1 cellular context compared by ENCODE assay signal in the genomic region with DNA sequence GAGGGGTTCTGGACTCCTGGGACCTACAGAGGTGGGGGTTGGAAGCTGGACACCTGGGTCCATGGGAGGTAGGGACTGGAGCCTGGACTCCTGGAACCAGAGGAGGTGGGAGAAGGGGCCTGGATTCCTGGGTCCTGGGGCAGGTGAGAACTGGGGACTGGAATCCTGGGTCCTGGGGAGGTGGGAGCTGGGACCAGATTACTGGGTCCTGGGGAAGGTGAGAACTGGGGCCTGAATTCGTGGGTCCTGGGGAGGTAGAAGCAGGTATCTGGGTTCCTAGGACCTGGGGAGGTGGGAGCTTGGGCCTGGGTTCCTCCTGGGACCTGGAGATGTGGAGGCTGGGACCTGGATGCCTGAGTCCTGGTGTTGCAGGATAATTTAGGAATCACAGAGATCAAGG.
TF ChIP-seq lines count a peak whose summit lies in the region.

No MANE protein-coding gene starts in this region.

TF ChIP-seq in K562, 482 proteins besides CTCF, POLR2A, EP300 and RAD21:
- TF ChIP-seq, protein P1, sequence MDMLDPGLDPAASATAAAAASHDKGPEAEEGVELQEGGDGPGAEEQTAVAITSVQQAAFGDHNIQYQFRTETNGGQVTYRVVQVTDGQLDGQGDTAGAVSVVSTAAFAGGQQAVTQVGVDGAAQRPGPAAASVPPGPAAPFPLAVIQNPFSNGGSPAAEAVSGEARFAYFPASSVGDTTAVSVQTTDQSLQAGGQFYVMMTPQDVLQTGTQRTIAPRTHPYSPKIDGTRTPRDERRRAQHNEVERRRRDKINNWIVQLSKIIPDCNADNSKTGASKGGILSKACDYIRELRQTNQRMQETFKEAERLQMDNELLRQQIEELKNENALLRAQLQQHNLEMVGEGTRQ (CRISPR knock-in tag; IDR thresholded peaks at IDR 0.05) = no peak
- TF ChIP-seq SOX6 (IDR thresholded peaks at IDR 0.05) (no peak), ZFX (CRISPR knock-in tag; IDR thresholded peaks at IDR 0.05) (0 out of 2 replicates have a peak, but pooled peaks have one; percentile 17)
- TF ChIP-seq, protein P2, sequence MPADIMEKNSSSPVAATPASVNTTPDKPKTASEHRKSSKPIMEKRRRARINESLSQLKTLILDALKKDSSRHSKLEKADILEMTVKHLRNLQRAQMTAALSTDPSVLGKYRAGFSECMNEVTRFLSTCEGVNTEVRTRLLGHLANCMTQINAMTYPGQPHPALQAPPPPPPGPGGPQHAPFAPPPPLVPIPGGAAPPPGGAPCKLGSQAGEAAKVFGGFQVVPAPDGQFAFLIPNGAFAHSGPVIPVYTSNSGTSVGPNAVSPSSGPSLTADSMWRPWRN (IDR thresholded peaks at IDR 0.05; ENCODE audit: low read depth) = no peak
